30 cellular contexts compared by ENCODE assay signal in the genomic region with DNA sequence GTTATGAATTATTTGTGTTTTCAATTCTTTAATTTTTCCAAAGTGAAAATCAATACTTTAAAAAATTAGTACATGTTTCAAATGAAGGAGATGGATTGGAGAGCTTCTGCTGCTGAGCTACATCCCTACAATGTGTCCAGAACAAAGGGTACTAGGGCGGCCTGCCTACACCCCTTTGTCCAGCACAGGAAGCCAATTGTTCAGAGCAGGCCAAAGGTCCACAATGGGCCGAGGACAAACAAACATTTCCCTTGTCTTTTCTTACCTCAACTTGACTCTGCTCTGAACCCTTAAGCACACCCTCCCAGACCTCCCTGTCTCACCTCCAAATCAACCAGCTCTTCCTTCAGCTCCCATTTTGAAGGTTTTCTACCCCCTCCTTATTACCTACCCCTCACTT. TPM values are rescaled to one million over a fixed set of nuclear protein-coding genes. Genes with fewer than 3 reads are reported as not detected.
DNase-seq lines count a peak whose midpoint lies in the region; ATAC-seq, FAIRE-seq and TF ChIP-seq lines count a peak whose summit lies in the region.
"Had no signal": no experiment of that assay in that cellular context is flagged by ENCODE, and none has a peak within 500 bp of the region (broad histone marks: within the 10 kb centered on the region; RNA-seq: fewer than 3 reads in every experiment).

No MANE protein-coding gene starts in this region.

- H4K20me1 ChIP-seq in HepG2 (ENCODE audit: insufficient read depth, low read length) (no peaks in the 10 kb centered on the region), neural progenitor cell (ENCODE audit: low read depth) (no peaks in the 10 kb centered on the region)

- ATAC-seq in HepG2 (no peak), right lobe of liver (no peak), HG03354 (IDR thresholded peaks at IDR 0.05; ENCODE audit: poor library complexity, severe bottlenecking, unreplicated experiment) (no peak)
- ATAC-seq: Panc1 had no signal

- H3K36me3 Mint-ChIP-seq in neural progenitor cell: no peaks in the 10 kb centered on the region

- H3K36me3 ChIP-seq in HepG2 (replicated peaks in 1 of 2; ENCODE audit: control insufficient read depth in 1 of 2, insufficient read depth in 2 of 2, low read length in 2 of 2) (no peaks in the 10 kb centered on the region), right lobe of liver (no peaks in the 10 kb centered on the region), neural progenitor cell (no peaks in the 10 kb centered on the region)

- H3K4me1 ChIP-seq in HepG2 (ENCODE audit: insufficient read depth, low read length) (no peaks in the 10 kb centered on the region), right lobe of liver (no peaks in the 10 kb centered on the region), neural progenitor cell (no peaks in the 10 kb centered on the region)

- H3K4me3 Mint-ChIP-seq in neural progenitor cell: no peak overlapping the region

- H3K4me1 Mint-ChIP-seq in neural progenitor cell: peaks cover 28% of the 10 kb centered on the region

- CTCF ChIA-PET in HepG2 (lab: Yijun Ruan, JAX; ENCODE audit: low intra/inter-chr PET ratio, low total read pairs): no interaction called here

- no peak for TF ChIP-seq POLR2A in HepG2 (IDR thresholded peaks at IDR 0.05; ENCODE audit: insufficient read depth in 1 of 2, low read depth in 2 of 2, low read length in 2 of 2)
- TF ChIP-seq POLR2A in right lobe of liver (IDR thresholded peaks at IDR 0.05): no peak

- H3K27me3 ChIP-seq in HepG2 (ENCODE audit: control insufficient read depth in 1 of 2, insufficient read depth in 2 of 2, low read length in 2 of 2) (no peaks in the 10 kb centered on the region), right lobe of liver (no peaks in the 10 kb centered on the region), neural progenitor cell (peaks cover 23% of the 10 kb centered on the region)

- no TSS peak for BruUV-seq in HepG2 (replicated peaks; lab: Mats Ljungman, UMichigan)

- in situ Hi-C loops in HepG2 (cut with HindIII; ENCODE audit: extremely low pct_ligation_motif_present, low pct_unique_long_range_greater_than_20kb): no loop called here

- 0% methylated on average over 2 of the region's 2 CpGs for WGBS in HepG2 (ENCODE audit: low lambda C conversion rate)
- 47% methylated on average over 2 of the region's 2 CpGs for WGBS in right lobe of liver (ENCODE audit: insufficient coverage, low coverage, low lambda C conversion rate, missing lambda C conversion rate)

- H3K79me2 ChIP-seq in HepG2 (ENCODE audit: insufficient read depth, low read length): no peaks in the 10 kb centered on the region
- no peaks in the 10 kb centered on the region for H3K79me2 ChIP-seq in neural progenitor cell (ENCODE audit: low read depth)

- DNase-seq in NCI-H146 (lab: John Stamatoyannopoulos, UW) (peak; percentile 27), NCI-H146 treated with DMSO at 0.1 percent for 48 hours (lab: John Stamatoyannopoulos, UW; ENCODE audit: unreplicated experiment) (no peak), HepG2 (ENCODE audit: low spot score) (no peak), right lobe of liver (no peak), neural progenitor cell (ENCODE audit: low spot score) (peak; percentile 26), NOMO-1 treated with DMSO at 0.1 percent for 48 hours (lab: John Stamatoyannopoulos, UW; ENCODE audit: unreplicated experiment) (no peak), NCI-H1105 (lab: John Stamatoyannopoulos, UW) (no peak)
- DNase-seq: Calu3, DMS79 treated with DMSO at 0.1 percent for 48 hours, GF-D8, IMR-90, KG1, MM.1S, NCI-H1417, NCI-H187, NCI-H2081 treated with DMSO at 0.1 percent for 48 hours, NCI-H2171, NCI-H226, NCI-H510A, NCI-H69, SIG-M5 had no signal

- H3K4me3 ChIP-seq in HepG2 (replicated peaks in 1 of 3; ENCODE audit: insufficient read depth in 1 of 3, low read depth in 2 of 3, low read length in 3 of 3) (no peak overlapping the region), right lobe of liver (no peak overlapping the region), neural progenitor cell (no peak overlapping the region)
- H3K4me3 ChIP-seq: SK-N-MC had no signal

- POLR2A ChIA-PET in HepG2 (lab: Yijun Ruan, JAX): no interaction called here

- peaks cover 10% of the 10 kb centered on the region for H3K27me3 Mint-ChIP-seq in neural progenitor cell (ENCODE audit: insufficient read depth, low read depth)

- intact Hi-C loops in HepG2 (cut with micrococcal nuclease; ENCODE audit: unreplicated experiment): no loop called here
- intact Hi-C loops in right lobe of liver (cut with DNase I): no loop called here

- H2AFZ ChIP-seq in HepG2 (ENCODE audit: low read length): no peak overlapping the region
- no peak overlapping the region for H2AFZ ChIP-seq in neural progenitor cell (replicated peaks)

- peaks cover 3% of the 10 kb centered on the region for H3K9me3 Mint-ChIP-seq in neural progenitor cell

- H3K4me2 ChIP-seq in HepG2 (ENCODE audit: low read depth, low read length) (no peak overlapping the region), neural progenitor cell (no peak overlapping the region)

- H3F3A ChIP-seq in neural progenitor cell (ENCODE audit: low read depth): no peaks in the 10 kb centered on the region

- no peak for TF ChIP-seq CTCF in HepG2 (CRISPR knock-in tag; IDR thresholded peaks at IDR 0.05)
- TF ChIP-seq CTCF in right lobe of liver (IDR thresholded peaks at IDR 0.05): no peak
- no peak for TF ChIP-seq CTCF in neural progenitor cell (IDR thresholded peaks at IDR 0.05)

- no peak overlapping the region for H3K27ac Mint-ChIP-seq in neural progenitor cell

- TF ChIP-seq EP300 in HepG2 (IDR thresholded peaks at IDR 0.05; ENCODE audit: low read depth in 2 of 2, low read length in 2 of 2): no peak
- TF ChIP-seq EP300 in HepG2 (CRISPR knock-in tag; IDR thresholded peaks at IDR 0.05; ENCODE audit: borderline replicate concordance): no peak

- no peak for TF ChIP-seq RAD21 in HepG2 (CRISPR knock-in tag; IDR thresholded peaks at IDR 0.05)

- no peaks in the 10 kb centered on the region for H3K9me3 ChIP-seq in HepG2 (ENCODE audit: low read length)
- H3K9me3 ChIP-seq in right lobe of liver: no peaks in the 10 kb centered on the region
- H3K9me3 ChIP-seq in neural progenitor cell (ENCODE audit: low read depth): no peaks in the 10 kb centered on the region

- no peak for FAIRE-seq in HepG2 (lab: Jason Lieb, UNC)
- FAIRE-seq: GM12892, GM19239, H54 had no signal

- H3K9ac ChIP-seq in HepG2 (ENCODE audit: insufficient read depth, low read depth, low read length) (no peak overlapping the region), neural progenitor cell (no peak overlapping the region)

- H3K27ac ChIP-seq in HepG2 (ENCODE audit: extremely low read length, insufficient read depth, low read length) (no peak overlapping the region), right lobe of liver (no peak overlapping the region), neural progenitor cell (no peak overlapping the region)
- H3K27ac ChIP-seq: 22Rv1, RWPE1, SK-N-MC had no signal

TF ChIP-seq in HepG2, 621 proteins besides CTCF, POLR2A, EP300 and RAD21:
- TF ChIP-seq ZBTB21 (CRISPR knock-in tag; IDR thresholded peaks at IDR 0.05): no peak
- TF ChIP-seq ELF1 (CRISPR knock-in tag; IDR thresholded peaks at IDR 0.05): no peak
- no peak for TF ChIP-seq ZNF614 (CRISPR knock-in tag; IDR thresholded peaks at IDR 0.05; ENCODE audit: borderline replicate concordance)
- no peak for TF ChIP-seq ZBTB1 (CRISPR knock-in tag; IDR thresholded peaks at IDR 0.05; ENCODE audit: borderline replicate concordance)
- TF ChIP-seq CBFB (CRISPR knock-in tag; IDR thresholded peaks at IDR 0.05): no peak
- TF ChIP-seq SOX13 (IDR thresholded peaks at IDR 0.05): no peak
- peak in 1 of 2 experiments; percentile 81; a peak in 2 of 4 replicates for TF ChIP-seq SOX13 (CRISPR knock-in tag; conservative IDR thresholded peaks at IDR 0.05 in 1 of 2, IDR thresholded peaks at IDR 0.05 in 1 of 2)
- TF ChIP-seq SOX5 (CRISPR knock-in tag; IDR thresholded peaks at IDR 0.05; ENCODE audit: borderline replicate concordance): peak; percentile 61
- no peak for TF ChIP-seq ZNF552 (CRISPR knock-in tag; IDR thresholded peaks at IDR 0.05; ENCODE audit: borderline replicate concordance)

RNA-seq across cellular contexts. Expression of a gene that starts 39.4 kb away (rescaled TPM):
- total RNA-seq in HepG2 (2016; rRNA removed; fragmentation: Illumina TruSeq; extraction: Trizol): not detected in 2 replicates
- total RNA-seq in HepG2 (2016; cell fraction: cytosol; rRNA removed; fragmentation: Illumina TruSeq; extraction: Trizol; ENCODE audit: low read depth): not detected in 2 replicates
- not detected in 2 replicates for total RNA-seq in HepG2 (2016; cell fraction: insoluble cytoplasmic fraction; rRNA removed; fragmentation: Illumina TruSeq; extraction: Trizol)
- not detected in 2 replicates for total RNA-seq in HepG2 (2016; cell fraction: membrane; rRNA removed; fragmentation: Illumina TruSeq; extraction: Trizol)
- not detected in 2 replicates for total RNA-seq in HepG2 (2016; cell fraction: nucleus; rRNA removed; fragmentation: Illumina TruSeq; extraction: Trizol)
- not detected in 2 replicates for polyA plus RNA-seq in HepG2 (2011; rRNA removed)
- polyA plus RNA-seq in HepG2 (2011; cell fraction: cytosol; rRNA removed): not detected in 2 replicates
- not detected in 2 replicates for polyA plus RNA-seq in HepG2 (2011; cell fraction: nucleus; rRNA removed)
- polyA plus RNA-seq in HepG2 (2012): not detected in 2 replicates
- not detected in 2 replicates for polyA plus RNA-seq in HepG2 (2016; cell fraction: cytosol; fragmentation: Illumina TruSeq; extraction: Trizol; ENCODE audit: low read depth)
- polyA plus RNA-seq in HepG2 (2016; cell fraction: insoluble cytoplasmic fraction; fragmentation: Illumina TruSeq; extraction: Trizol; ENCODE audit: low read depth): not detected in 2 replicates
- polyA plus RNA-seq in HepG2 (2016; cell fraction: membrane; fragmentation: Illumina TruSeq; extraction: Trizol; ENCODE audit: low read depth): not detected in 2 replicates
- not detected in 2 replicates for polyA plus RNA-seq in HepG2 (2016; cell fraction: nucleus; fragmentation: Illumina TruSeq; extraction: Trizol; ENCODE audit: insufficient read depth, low read depth)
- not detected in 2 replicates for polyA minus RNA-seq in HepG2 (2011; rRNA and poly(A)+ RNA removed; ENCODE audit: low replicate concordance)
- not detected in 2 replicates for polyA minus RNA-seq in HepG2 (2011; cell fraction: cytosol; rRNA and poly(A)+ RNA removed)
- polyA minus RNA-seq in HepG2 (2011; cell fraction: nucleus; rRNA and poly(A)+ RNA removed): not detected in 2 replicates
- under 1 TPM in 4 of 6 experiments, not detected in 2; 0.17 to 0.80 (median 0.37) TPM for total RNA-seq in right lobe of liver
- total RNA-seq in neural progenitor cell (ENCODE audit: low replicate concordance): 3.6 and 4.3 TPM in 2 replicates
- total RNA-seq: Calu3, OCI-LY7 had no signal

Comparison
In these comparisons a context has a peak if more than half of its experiments do, and no peak if none do; other contexts are left out.
1. DNase-seq: peak in NCI-H146 (single experiment) and neural progenitor cell (single experiment); none in NCI-H146 treated with DMSO at 0.1 percent for 48 hours (single experiment), HepG2 (single experiment), right lobe of liver (0 of 3), NOMO-1 treated with DMSO at 0.1 percent for 48 hours (single experiment) and NCI-H1105 (single experiment).